In genomic region chr11:103659138-103659734, GRCh38 we compare ENCODE assay signal across 12 cellular contexts.
DNase-seq lines count a peak whose midpoint lies in the region; ATAC-seq and TF ChIP-seq lines count a peak whose summit lies in the region.
"Had no signal": no experiment of that assay in that cellular context is flagged by ENCODE, and none has a peak within 500 bp of the region (broad histone marks: within the 10 kb centered on the region; RNA-seq: fewer than 3 reads in every experiment).

No MANE protein-coding gene starts in this region.

- H3K4me1 Mint-ChIP-seq in natural killer cell = peaks cover 0 to 9% of the 10 kb centered on the region in 2 donors

- TF ChIP-seq POLR2A in testis (IDR thresholded peaks at IDR 0.05) = no peak

- DNase-seq in HEK293T (ENCODE audit: extremely low spot score) (peak; percentile 28), RWPE2 (ENCODE audit: low spot score) (no peak), iris pigment epithelial cell (ENCODE audit: low read depth) (peak; percentile 39), G401 (ENCODE audit: low spot score) (no peak), testis (no peak), NCI-H1694 (lab: John Stamatoyannopoulos, UW) (no peak), natural killer cell (no peak)
- DNase-seq: activated T-cell treated with anti-CD3 and anti-CD28 coated beads for 4 hours; effector CD4-positive, alpha-beta T cell had no signal

- in situ Hi-C loops in G401 (cut with HindIII; ENCODE audit: low sequenced_read_pairs) = no loop called here

- intact Hi-C loops in testis (cut with DNase I; ENCODE audit: low total_unique reads) (no loop called here), natural killer cell (cut with micrococcal nuclease) (no loop called here)

- CTCF ChIA-PET in HEK293T (lab: Yijun Ruan, JAX) = no interaction called here

- no peak overlapping the region for H3K4me3 ChIP-seq in RWPE2 (ENCODE audit: severe bottlenecking)
- no peak overlapping the region for H3K4me3 ChIP-seq in testis
- H3K4me3 ChIP-seq: SK-N-MC had no signal

- no peak overlapping the region for H3K27ac Mint-ChIP-seq in natural killer cell
- H3K27ac Mint-ChIP-seq: IgD-negative memory B cell had no signal

- TF ChIP-seq CTCF in C4-2B (conservative IDR thresholded peaks at IDR 0.05) (peak; percentile 43), RWPE2 (IDR thresholded peaks at IDR 0.05; ENCODE audit: poor library complexity, severe bottlenecking) (peak; percentile 59), testis (IDR thresholded peaks at IDR 0.05) (peak in 1 of 3 experiments; percentile 7), natural killer cell (IDR thresholded peaks at IDR 0.05) (no peak)

- no peaks in the 10 kb centered on the region for H3K9me3 Mint-ChIP-seq in natural killer cell
- H3K9me3 Mint-ChIP-seq: IgD-negative memory B cell had no signal

- no peaks in the 10 kb centered on the region for H3K9me3 ChIP-seq in RWPE2 (ENCODE audit: severe bottlenecking)
- no peaks in the 10 kb centered on the region for H3K9me3 ChIP-seq in testis

- H3K27me3 ChIP-seq in RWPE2 (ENCODE audit: insufficient read depth, poor library complexity, severe bottlenecking) (no peaks in the 10 kb centered on the region), testis (no peaks in the 10 kb centered on the region)

- H3K4me3 Mint-ChIP-seq in natural killer cell = no peak overlapping the region
- H3K4me3 Mint-ChIP-seq: IgD-negative memory B cell had no signal

- H3K4me1 ChIP-seq in RWPE2 (ENCODE audit: insufficient read depth, poor library complexity, severe bottlenecking) (no peaks in the 10 kb centered on the region), testis (no peaks in the 10 kb centered on the region)

- peaks cover 0 to 4% of the 10 kb centered on the region in 2 donors for H3K27me3 Mint-ChIP-seq in natural killer cell (ENCODE audit: low read depth in 2 of 2)
- H3K27me3 Mint-ChIP-seq: IgD-negative memory B cell had no signal

- no peak overlapping the region for H3K27ac ChIP-seq in C4-2B
- no peak overlapping the region for H3K27ac ChIP-seq in RWPE2 (ENCODE audit: poor library complexity, severe bottlenecking)
- H3K27ac ChIP-seq in testis = no peak overlapping the region
- H3K27ac ChIP-seq: SK-N-MC had no signal

- ATAC-seq in RWPE2 (ENCODE audit: low read depth) = peak; percentile 75; the same call in 2 of the 3 replicates
- ATAC-seq in natural killer cell = no peak

- POLR2A ChIA-PET in HEK293T (lab: Yijun Ruan, JAX) = no interaction called here

- WGBS in testis, 2 donors = 48 to 68% methylated on average over 2 of the region's 2 CpGs

- H3K36me3 Mint-ChIP-seq in natural killer cell = no peaks in the 10 kb centered on the region
- H3K36me3 Mint-ChIP-seq: IgD-negative memory B cell had no signal

- H3K36me3 ChIP-seq in RWPE2 (ENCODE audit: low read depth) (no peaks in the 10 kb centered on the region), testis (ENCODE audit: low read depth, missing control alignments) (no peaks in the 10 kb centered on the region)

TF ChIP-seq in HEK293T, 16 proteins besides CTCF, POLR2A, EP300 and RAD21:
- no peak for TF ChIP-seq LEF1 (IDR thresholded peaks at IDR 0.05; ENCODE audit: borderline replicate concordance)
- no peak for TF ChIP-seq TARDBP (IDR thresholded peaks at IDR 0.05)
- TF ChIP-seq FOXM1 (IDR thresholded peaks at IDR 0.05; ENCODE audit: borderline replicate concordance) = no peak
- no peak for TF ChIP-seq SUZ12 (IDR thresholded peaks at IDR 0.05)
- TF ChIP-seq FOXA1 (IDR thresholded peaks at IDR 0.05) = no peak
- TF ChIP-seq ARNT (IDR thresholded peaks at IDR 0.05) = no peak
- no peak for TF ChIP-seq HDGF (IDR thresholded peaks at IDR 0.05; ENCODE audit: borderline replicate concordance)
- no peak for TF ChIP-seq ELF4 (IDR thresholded peaks at IDR 0.05)
- TF ChIP-seq BHLHE40 (IDR thresholded peaks at IDR 0.05; ENCODE audit: borderline replicate concordance) = no peak
- no peak for TF ChIP-seq SP1 (IDR thresholded peaks at IDR 0.05)
- TF ChIP-seq NFRKB (IDR thresholded peaks at IDR 0.05) = no peak
- no peak for TF ChIP-seq FOXK2 (IDR thresholded peaks at IDR 0.05)
- TF ChIP-seq, protein P1, sequence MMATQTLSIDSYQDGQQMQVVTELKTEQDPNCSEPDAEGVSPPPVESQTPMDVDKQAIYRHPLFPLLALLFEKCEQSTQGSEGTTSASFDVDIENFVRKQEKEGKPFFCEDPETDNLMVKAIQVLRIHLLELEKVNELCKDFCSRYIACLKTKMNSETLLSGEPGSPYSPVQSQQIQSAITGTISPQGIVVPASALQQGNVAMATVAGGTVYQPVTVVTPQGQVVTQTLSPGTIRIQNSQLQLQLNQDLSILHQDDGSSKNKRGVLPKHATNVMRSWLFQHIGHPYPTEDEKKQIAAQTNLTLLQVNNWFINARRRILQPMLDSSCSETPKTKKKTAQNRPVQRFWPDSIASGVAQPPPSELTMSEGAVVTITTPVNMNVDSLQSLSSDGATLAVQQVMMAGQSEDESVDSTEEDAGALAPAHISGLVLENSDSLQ (IDR thresholded peaks at IDR 0.05) = no peak

Comparison
In these comparisons a context has a peak if more than half of its experiments do, and no peak if none do; other contexts are left out.
1. DNase-seq: peak in HEK293T (single experiment) and iris pigment epithelial cell (single experiment); none in RWPE2 (single experiment), G401 (single experiment), testis (single experiment), NCI-H1694 (single experiment) and natural killer cell (single experiment).